ENCODE assay signal across 1 cellular context in the genomic region with DNA sequence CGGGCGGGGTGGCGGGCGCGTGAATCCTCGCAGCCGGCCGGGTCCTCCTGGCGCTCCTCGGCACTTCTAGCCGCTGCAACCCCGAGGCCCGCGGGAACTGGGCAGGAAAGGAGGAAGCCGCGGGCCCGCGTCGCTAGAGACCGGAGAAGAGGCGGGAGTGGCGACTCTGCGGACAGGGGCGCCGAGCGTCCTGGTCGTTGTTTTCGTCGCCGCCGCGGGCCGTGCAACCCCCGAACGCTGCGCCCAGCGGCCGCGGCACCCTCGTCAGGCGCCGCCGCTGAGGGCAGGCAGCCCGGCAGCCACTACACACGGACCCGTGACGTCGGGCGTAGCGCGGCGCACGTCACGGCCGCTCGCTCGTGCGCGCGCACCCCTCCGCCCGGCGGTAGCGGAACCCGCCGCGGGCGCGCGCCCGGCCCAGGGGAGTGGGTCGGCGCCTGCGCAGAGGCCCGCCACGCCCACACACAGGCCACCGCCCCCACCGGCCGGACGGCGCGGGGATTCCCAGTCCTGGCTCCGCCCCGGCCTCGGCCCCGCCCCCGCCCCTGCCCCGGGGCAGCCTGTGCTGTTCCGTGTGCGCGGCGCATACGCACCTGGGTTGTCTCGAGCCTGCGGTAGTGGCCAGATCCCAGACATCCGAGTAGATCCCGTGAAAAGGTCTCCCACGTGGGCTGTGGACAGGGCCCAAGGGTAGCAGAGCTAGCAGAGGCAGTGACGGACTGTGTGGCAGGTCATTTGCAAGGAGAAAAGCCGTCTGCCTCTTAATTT.
TF ChIP-seq lines count a peak whose summit lies in the region.

A gene with protein sequence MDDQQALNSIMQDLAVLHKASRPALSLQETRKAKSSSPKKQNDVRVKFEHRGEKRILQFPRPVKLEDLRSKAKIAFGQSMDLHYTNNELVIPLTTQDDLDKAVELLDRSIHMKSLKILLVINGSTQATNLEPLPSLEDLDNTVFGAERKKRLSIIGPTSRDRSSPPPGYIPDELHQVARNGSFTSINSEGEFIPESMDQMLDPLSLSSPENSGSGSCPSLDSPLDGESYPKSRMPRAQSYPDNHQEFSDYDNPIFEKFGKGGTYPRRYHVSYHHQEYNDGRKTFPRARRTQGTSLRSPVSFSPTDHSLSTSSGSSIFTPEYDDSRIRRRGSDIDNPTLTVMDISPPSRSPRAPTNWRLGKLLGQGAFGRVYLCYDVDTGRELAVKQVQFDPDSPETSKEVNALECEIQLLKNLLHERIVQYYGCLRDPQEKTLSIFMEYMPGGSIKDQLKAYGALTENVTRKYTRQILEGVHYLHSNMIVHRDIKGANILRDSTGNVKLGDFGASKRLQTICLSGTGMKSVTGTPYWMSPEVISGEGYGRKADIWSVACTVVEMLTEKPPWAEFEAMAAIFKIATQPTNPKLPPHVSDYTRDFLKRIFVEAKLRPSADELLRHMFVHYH (minus strand): TSS at position 321 of the 768 bp plus-strand sequence. CDS start 44,846 bp downstream, outside the sequence.

TF ChIP-seq in HepG2, 621 proteins besides CTCF, POLR2A, EP300 and RAD21 (continued from another document):
- TF ChIP-seq HES4 (CRISPR knock-in tag; IDR thresholded peaks at IDR 0.05; ENCODE audit: borderline replicate concordance) (peak; percentile 81), ZNF713 (CRISPR knock-in tag; IDR thresholded peaks at IDR 0.05) (no peak; the same call in 1 of the 2 replicates), NCOA2 (CRISPR knock-in tag; IDR thresholded peaks at IDR 0.05) (peak; percentile 11; the same call in 1 of the 2 replicates), ZNF883 (CRISPR knock-in tag; IDR thresholded peaks at IDR 0.05; ENCODE audit: not compliant biosample characterization) (peak; percentile 74), ZNF274 (CRISPR knock-in tag; IDR thresholded peaks at IDR 0.05) (peak; percentile 49; the same call in 1 of the 2 replicates), EZH2 (conservative IDR thresholded peaks at IDR 0.05; ENCODE audit: low read depth, low read length) (no peak)
- TF ChIP-seq, protein P1, sequence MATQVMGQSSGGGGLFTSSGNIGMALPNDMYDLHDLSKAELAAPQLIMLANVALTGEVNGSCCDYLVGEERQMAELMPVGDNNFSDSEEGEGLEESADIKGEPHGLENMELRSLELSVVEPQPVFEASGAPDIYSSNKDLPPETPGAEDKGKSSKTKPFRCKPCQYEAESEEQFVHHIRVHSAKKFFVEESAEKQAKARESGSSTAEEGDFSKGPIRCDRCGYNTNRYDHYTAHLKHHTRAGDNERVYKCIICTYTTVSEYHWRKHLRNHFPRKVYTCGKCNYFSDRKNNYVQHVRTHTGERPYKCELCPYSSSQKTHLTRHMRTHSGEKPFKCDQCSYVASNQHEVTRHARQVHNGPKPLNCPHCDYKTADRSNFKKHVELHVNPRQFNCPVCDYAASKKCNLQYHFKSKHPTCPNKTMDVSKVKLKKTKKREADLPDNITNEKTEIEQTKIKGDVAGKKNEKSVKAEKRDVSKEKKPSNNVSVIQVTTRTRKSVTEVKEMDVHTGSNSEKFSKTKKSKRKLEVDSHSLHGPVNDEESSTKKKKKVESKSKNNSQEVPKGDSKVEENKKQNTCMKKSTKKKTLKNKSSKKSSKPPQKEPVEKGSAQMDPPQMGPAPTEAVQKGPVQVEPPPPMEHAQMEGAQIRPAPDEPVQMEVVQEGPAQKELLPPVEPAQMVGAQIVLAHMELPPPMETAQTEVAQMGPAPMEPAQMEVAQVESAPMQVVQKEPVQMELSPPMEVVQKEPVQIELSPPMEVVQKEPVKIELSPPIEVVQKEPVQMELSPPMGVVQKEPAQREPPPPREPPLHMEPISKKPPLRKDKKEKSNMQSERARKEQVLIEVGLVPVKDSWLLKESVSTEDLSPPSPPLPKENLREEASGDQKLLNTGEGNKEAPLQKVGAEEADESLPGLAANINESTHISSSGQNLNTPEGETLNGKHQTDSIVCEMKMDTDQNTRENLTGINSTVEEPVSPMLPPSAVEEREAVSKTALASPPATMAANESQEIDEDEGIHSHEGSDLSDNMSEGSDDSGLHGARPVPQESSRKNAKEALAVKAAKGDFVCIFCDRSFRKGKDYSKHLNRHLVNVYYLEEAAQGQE (IDR thresholded peaks at IDR 0.05; ENCODE audit: borderline replicate concordance in 1 of 2, low read depth in 1 of 2, low read length in 2 of 2): peak in 1 of 2 experiments; percentile 41; a peak in 1 of 4 replicates
- TF ChIP-seq, protein P2, sequence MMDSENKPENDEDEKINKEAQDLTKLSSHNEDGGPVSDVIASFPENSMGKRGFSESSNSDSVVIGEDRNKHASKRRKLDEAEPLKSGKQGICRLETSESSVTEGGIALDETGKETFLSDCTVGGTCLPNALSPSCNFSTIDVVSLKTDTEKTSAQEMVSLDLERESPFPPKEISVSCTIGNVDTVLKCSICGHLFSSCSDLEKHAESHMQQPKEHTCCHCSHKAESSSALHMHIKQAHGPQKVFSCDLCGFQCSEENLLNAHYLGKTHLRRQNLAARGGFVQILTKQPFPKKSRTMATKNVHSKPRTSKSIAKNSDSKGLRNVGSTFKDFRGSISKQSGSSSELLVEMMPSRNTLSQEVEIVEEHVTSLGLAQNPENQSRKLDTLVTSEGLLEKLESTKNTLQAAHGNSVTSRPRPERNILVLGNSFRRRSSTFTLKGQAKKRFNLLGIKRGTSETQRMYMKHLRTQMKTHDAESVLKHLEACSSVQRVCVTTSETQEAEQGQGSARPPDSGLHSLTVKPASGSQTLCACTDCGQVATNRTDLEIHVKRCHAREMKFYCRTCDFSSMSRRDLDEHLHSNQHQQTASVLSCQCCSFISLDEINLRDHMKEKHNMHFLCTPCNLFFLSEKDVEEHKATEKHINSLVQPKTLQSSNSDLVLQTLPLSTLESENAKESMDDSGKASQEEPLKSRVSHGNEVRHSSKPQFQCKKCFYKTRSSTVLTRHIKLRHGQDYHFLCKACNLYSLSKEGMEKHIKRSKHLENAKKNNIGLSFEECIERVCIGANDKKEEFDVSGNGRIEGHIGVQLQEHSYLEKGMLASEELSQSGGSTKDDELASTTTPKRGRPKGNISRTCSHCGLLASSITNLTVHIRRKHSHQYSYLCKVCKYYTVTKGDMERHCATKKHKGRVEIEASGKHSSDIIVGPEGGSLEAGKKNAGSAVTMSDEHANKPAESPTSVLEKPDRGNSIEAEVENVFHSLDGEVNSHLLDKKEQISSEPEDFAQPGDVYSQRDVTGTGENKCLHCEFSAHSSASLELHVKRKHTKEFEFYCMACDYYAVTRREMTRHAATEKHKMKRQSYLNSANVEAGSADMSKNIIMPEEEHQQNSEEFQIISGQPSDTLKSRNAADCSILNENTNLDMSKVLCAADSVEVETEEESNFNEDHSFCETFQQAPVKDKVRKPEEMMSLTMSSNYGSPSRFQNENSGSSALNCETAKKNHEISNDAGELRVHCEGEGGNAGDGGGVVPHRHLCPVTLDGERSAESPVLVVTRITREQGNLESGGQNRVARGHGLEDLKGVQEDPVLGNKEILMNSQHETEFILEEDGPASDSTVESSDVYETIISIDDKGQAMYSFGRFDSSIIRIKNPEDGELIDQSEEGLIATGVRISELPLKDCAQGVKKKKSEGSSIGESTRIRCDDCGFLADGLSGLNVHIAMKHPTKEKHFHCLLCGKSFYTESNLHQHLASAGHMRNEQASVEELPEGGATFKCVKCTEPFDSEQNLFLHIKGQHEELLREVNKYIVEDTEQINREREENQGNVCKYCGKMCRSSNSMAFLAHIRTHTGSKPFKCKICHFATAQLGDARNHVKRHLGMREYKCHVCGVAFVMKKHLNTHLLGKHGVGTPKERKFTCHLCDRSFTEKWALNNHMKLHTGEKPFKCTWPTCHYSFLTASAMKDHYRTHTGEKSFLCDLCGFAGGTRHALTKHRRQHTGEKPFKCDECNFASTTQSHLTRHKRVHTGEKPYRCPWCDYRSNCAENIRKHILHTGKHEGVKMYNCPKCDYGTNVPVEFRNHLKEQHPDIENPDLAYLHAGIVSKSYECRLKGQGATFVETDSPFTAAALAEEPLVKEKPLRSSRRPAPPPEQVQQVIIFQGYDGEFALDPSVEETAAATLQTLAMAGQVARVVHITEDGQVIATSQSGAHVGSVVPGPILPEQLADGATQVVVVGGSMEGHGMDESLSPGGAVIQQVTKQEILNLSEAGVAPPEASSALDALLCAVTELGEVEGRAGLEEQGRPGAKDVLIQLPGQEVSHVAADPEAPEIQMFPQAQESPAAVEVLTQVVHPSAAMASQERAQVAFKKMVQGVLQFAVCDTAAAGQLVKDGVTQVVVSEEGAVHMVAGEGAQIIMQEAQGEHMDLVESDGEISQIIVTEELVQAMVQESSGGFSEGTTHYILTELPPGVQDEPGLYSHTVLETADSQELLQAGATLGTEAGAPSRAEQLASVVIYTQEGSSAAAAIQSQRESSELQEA (CRISPR knock-in tag; IDR thresholded peaks at IDR 0.05; ENCODE audit: not compliant biosample characterization): peak; percentile 72
- TF ChIP-seq, protein P3, sequence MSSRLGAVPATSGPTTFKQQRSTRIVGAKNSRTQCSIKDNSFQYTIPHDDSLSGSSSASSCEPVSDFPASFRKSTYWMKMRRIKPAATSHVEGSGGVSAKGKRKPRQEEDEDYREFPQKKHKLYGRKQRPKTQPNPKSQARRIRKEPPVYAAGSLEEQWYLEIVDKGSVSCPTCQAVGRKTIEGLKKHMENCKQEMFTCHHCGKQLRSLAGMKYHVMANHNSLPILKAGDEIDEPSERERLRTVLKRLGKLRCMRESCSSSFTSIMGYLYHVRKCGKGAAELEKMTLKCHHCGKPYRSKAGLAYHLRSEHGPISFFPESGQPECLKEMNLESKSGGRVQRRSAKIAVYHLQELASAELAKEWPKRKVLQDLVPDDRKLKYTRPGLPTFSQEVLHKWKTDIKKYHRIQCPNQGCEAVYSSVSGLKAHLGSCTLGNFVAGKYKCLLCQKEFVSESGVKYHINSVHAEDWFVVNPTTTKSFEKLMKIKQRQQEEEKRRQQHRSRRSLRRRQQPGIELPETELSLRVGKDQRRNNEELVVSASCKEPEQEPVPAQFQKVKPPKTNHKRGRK (CRISPR knock-in tag; IDR thresholded peaks at IDR 0.05): peak; percentile 80
- TF ChIP-seq, protein P4, sequence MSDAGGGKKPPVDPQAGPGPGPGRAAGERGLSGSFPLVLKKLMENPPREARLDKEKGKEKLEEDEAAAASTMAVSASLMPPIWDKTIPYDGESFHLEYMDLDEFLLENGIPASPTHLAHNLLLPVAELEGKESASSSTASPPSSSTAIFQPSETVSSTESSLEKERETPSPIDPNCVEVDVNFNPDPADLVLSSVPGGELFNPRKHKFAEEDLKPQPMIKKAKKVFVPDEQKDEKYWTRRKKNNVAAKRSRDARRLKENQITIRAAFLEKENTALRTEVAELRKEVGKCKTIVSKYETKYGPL (CRISPR knock-in tag; IDR thresholded peaks at IDR 0.05): peak; percentile 72; the same call in 1 of the 2 replicates
